Comparison of ENCODE assay signal across 26 cellular contexts in the genomic region with DNA sequence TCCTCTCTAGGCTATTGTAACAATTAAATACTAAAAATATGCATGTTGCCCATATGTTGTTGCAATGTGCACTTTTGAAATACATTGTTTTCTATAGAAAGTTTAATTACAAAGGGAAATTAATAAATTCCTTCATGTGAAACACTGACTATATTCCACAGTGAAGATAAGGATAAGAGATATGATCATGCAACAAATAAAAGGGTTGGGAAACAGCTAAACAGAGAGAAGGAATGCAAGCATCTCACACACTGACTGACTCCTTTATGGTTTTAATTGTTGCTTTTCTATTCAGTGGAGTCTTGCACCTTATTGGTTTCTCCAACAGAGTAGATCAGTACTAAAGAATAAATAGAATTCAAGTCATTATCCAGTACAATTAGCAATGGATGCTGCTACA.
"Had no signal": no experiment of that assay in that cellular context is flagged by ENCODE, and none has a peak within 500 bp of the region (broad histone marks: within the 10 kb centered on the region; RNA-seq: fewer than 3 reads in every experiment).

No MANE protein-coding gene starts in this region.

- H2AFZ ChIP-seq: neural progenitor cell, parathyroid adenoma had no signal

- H3K9me3 Mint-ChIP-seq: nephron; neural progenitor cell; stimulated activated effector memory CD8-positive, alpha-beta T cell treated with anti-CD3 and anti-CD28 coated beads, Interleukin-12 subunit alpha, Interleukin-12 subunit beta, amount 100 ng/mL, for 72 hours had no signal

- H3K36me3 Mint-ChIP-seq: stimulated activated naive B cell treated with anti-CD40 and anti-IgM and Interleukin-4, amounts not matched to agents 10 μg/mL and 1 μg/mL and 100 μg/mL, for 72 hours had no signal

- DNase-seq: occipital lobe; ovary; posterior cingulate gyrus; psoas muscle; right cardiac atrium; right lobe of liver; sigmoid colon; small intestine; stimulated activated CD4-positive, alpha-beta T cell treated with anti-CD3 and anti-CD28 coated beads, Interleukin-15, amount 100 ng/mL, for 24 hours; stimulated activated CD4-positive, alpha-beta T cell treated with anti-CD3 and anti-CD28 coated beads, Interleukin-2, amount 100 ng/mL, for 24 hours; stimulated activated CD4-positive, alpha-beta T cell treated with anti-CD3 and anti-CD28 coated beads, Interleukin-2, amount 100 ng/mL, for 48 hours; stimulated activated CD4-positive, alpha-beta T cell treated with anti-CD3 and anti-CD28 coated beads, Interleukin-4, amount 100 ng/mL, for 24 hours; stimulated activated naive B cell treated with anti-CD40 and anti-IgM and Interleukin-4, amounts not matched to agents 10 μg/mL and 1 μg/mL and 100 μg/mL, for 72 hours; stimulated activated naive CD4-positive, alpha-beta T cell treated with Interleukin-2 at 50 U/mL for 16 hours; stomach; thyroid gland; upper lobe of left lung had no signal

- H3K36me3 ChIP-seq: neural progenitor cell, ovary, right lobe of liver, sigmoid colon, stomach, thoracic aorta, thyroid gland, upper lobe of left lung, vagina had no signal

- H3K27ac Mint-ChIP-seq: nephron; neural progenitor cell; stimulated activated effector memory CD8-positive, alpha-beta T cell treated with anti-CD3 and anti-CD28 coated beads, Interleukin-12 subunit alpha, Interleukin-12 subunit beta, amount 100 ng/mL, for 72 hours; stimulated activated naive B cell treated with anti-CD40 and anti-IgM and Interleukin-4, amounts not matched to agents 10 μg/mL and 1 μg/mL and 100 μg/mL, for 72 hours; stimulated activated naive CD8-positive, alpha-beta T cell treated with anti-CD3 and anti-CD28 coated beads, Interleukin-15, Interleukin-2, amounts not matched to agents 100 ng/mL and 50 ng/mL, for 24 hours had no signal

- H3K27me3 Mint-ChIP-seq: progenitor cell of endocrine pancreas; stimulated activated naive B cell treated with anti-CD40 and anti-IgM and Interleukin-4, amounts not matched to agents 10 μg/mL and 1 μg/mL and 100 μg/mL, for 72 hours; stimulated activated naive CD8-positive, alpha-beta T cell treated with anti-CD3 and anti-CD28 coated beads, Interleukin-15, Interleukin-2, amounts not matched to agents 100 ng/mL and 50 ng/mL, for 24 hours had no signal

- H3K9me3 ChIP-seq: ovary, psoas muscle, right lobe of liver, sigmoid colon, stomach, thoracic aorta, thyroid gland, tibial nerve, upper lobe of left lung, vagina had no signal

- H3K79me2 ChIP-seq: parathyroid adenoma had no signal

- H3K4me3 ChIP-seq: neural progenitor cell, ovary, psoas muscle, right lobe of liver, sigmoid colon, stomach, thoracic aorta, thyroid gland, tibial nerve, upper lobe of left lung, vagina had no signal

- H3K4me2 ChIP-seq: neural progenitor cell had no signal

- H3K9ac ChIP-seq: neural progenitor cell, parathyroid adenoma had no signal

- H3K4me1 ChIP-seq: neural progenitor cell, parathyroid adenoma, psoas muscle, sigmoid colon, thyroid gland had no signal

- H3K27ac ChIP-seq: neural progenitor cell, ovary, parathyroid adenoma, psoas muscle, right lobe of liver, sigmoid colon, stomach, thoracic aorta, thyroid gland, tibial nerve, upper lobe of left lung, vagina had no signal

- H3K4me3 Mint-ChIP-seq: nephron; neural progenitor cell; stimulated activated effector memory CD8-positive, alpha-beta T cell treated with anti-CD3 and anti-CD28 coated beads, Interleukin-12 subunit alpha, Interleukin-12 subunit beta, amount 100 ng/mL, for 72 hours; stimulated activated naive B cell treated with anti-CD40 and anti-IgM and Interleukin-4, amounts not matched to agents 10 μg/mL and 1 μg/mL and 100 μg/mL, for 72 hours; stimulated activated naive CD8-positive, alpha-beta T cell treated with anti-CD3 and anti-CD28 coated beads, Interleukin-15, Interleukin-2, amounts not matched to agents 100 ng/mL and 50 ng/mL, for 24 hours had no signal

- H3K27me3 ChIP-seq: neural progenitor cell, ovary, right lobe of liver, sigmoid colon, stomach, thyroid gland, tibial nerve, upper lobe of left lung, vagina had no signal
